In the genomic region with DNA sequence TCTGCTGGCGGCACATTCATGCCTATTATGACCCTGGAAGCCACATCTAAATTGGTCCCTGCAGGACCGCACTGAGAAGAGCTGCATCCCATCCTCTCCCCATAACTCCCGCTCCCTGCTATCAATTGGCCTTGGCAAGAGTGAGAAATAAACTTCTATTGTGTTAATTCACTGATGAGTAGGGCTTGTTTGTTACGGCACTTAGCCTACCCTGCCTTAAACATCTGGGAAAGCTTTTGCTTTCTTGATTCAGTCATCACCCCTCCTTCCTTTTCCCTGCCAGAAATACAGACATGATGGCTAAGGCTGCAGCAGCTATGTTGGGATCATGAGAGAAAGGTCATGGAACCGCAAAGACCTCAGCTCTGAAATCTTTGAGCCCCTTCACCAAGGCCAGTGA, we compare ENCODE assay signal across 10 cellular contexts. TPM values are rescaled to one million over a fixed set of nuclear protein-coding genes. Genes with fewer than 3 reads are reported as not detected.
"Had no signal": no experiment of that assay in that cellular context is flagged by ENCODE, and none has a peak within 500 bp of the region (broad histone marks: within the 10 kb centered on the region; RNA-seq: fewer than 3 reads in every experiment).

No MANE protein-coding gene starts in this region.

- H3K36me3 ChIP-seq: HAP-1 had no signal

- H3K9ac ChIP-seq: GM23248 had no signal

- H3K4me1 ChIP-seq: HAP-1 had no signal

- H3K9me3 ChIP-seq: HAP-1 had no signal

- H2AFZ ChIP-seq: GM23248 had no signal

- FAIRE-seq: K562 had no signal

- H3K4me3 ChIP-seq: GM23248, HAP-1, K562 had no signal

- DNase-seq: GM23248, GOT3, H7, HFFc6, IMR-90 had no signal

- H3K27ac ChIP-seq: GM23248, HL-60 had no signal

RNA-seq across cellular contexts. Expression of a gene that starts 36.5 kb away (rescaled TPM):
- total RNA-seq: GM23248, H4, HFFc6, HT1080, IMR-90, K562 had no signal
